1 cellular context compared by ENCODE assay signal in genomic region chr3:114496874-114497273, GRCh38.
TF ChIP-seq lines count a peak whose summit lies in the region.

No MANE protein-coding gene starts in this region.

TF ChIP-seq in K562, 482 proteins besides CTCF, POLR2A, EP300 and RAD21 (continued from another document):
- no peak for TF ChIP-seq PRDM10 (IDR thresholded peaks at IDR 0.05; ENCODE audit: partially characterized antibody)
- TF ChIP-seq TAF15 (IDR thresholded peaks at IDR 0.05; ENCODE audit: low read depth, low read length): no peak
- no peak for TF ChIP-seq E2F4 (CRISPR knock-in tag; IDR thresholded peaks at IDR 0.05; ENCODE audit: low read depth)
- TF ChIP-seq E2F6 (IDR thresholded peaks at IDR 0.05; ENCODE audit: borderline replicate concordance in 1 of 2, extremely low read depth in 1 of 2, insufficient read depth in 1 of 2, insufficient read length in 1 of 2, low read depth in 1 of 2, low read length in 1 of 2, poor library complexity in 1 of 2, severe bottlenecking in 1 of 2): no peak
- no peak for TF ChIP-seq NR1H2 (CRISPR knock-in tag; IDR thresholded peaks at IDR 0.05)
- no peak for TF ChIP-seq MYC (IDR thresholded peaks at IDR 0.05; ENCODE audit: low read depth, low read length)
- no peak for TF ChIP-seq MYC (CRISPR knock-in tag; IDR thresholded peaks at IDR 0.05; ENCODE audit: borderline replicate concordance, low read depth)
- TF ChIP-seq CEBPG (CRISPR knock-in tag; IDR thresholded peaks at IDR 0.05): no peak
- TF ChIP-seq CEBPG (tag; conservative IDR thresholded peaks at IDR 0.05 in 1 of 2, IDR thresholded peaks at IDR 0.05 in 1 of 2): peak; percentile 90 to 93
- no peak for TF ChIP-seq SMAD3 (CRISPR knock-in tag; conservative IDR thresholded peaks at IDR 0.05)
- no peak for TF ChIP-seq ZNF121 (CRISPR knock-in tag; conservative IDR thresholded peaks at IDR 0.05)
- TF ChIP-seq CHD4 (IDR thresholded peaks at IDR 0.05; ENCODE audit: insufficient read depth, insufficient replicate concordance, low read depth, low read length, poor library complexity, severe bottlenecking): no peak
- TF ChIP-seq SRF (CRISPR knock-in tag; IDR thresholded peaks at IDR 0.05): no peak
- TF ChIP-seq PATZ1 (CRISPR knock-in tag; IDR thresholded peaks at IDR 0.05; ENCODE audit: borderline replicate concordance): no peak
- peak; percentile 85 for TF ChIP-seq CEBPB (tag; IDR thresholded peaks at IDR 0.05)
- no peak for TF ChIP-seq ETS1 (conservative IDR thresholded peaks at IDR 0.05; ENCODE audit: control insufficient read depth, low read depth, low read length)
